ENCODE assay signal across 8 cellular contexts in the genomic region with DNA sequence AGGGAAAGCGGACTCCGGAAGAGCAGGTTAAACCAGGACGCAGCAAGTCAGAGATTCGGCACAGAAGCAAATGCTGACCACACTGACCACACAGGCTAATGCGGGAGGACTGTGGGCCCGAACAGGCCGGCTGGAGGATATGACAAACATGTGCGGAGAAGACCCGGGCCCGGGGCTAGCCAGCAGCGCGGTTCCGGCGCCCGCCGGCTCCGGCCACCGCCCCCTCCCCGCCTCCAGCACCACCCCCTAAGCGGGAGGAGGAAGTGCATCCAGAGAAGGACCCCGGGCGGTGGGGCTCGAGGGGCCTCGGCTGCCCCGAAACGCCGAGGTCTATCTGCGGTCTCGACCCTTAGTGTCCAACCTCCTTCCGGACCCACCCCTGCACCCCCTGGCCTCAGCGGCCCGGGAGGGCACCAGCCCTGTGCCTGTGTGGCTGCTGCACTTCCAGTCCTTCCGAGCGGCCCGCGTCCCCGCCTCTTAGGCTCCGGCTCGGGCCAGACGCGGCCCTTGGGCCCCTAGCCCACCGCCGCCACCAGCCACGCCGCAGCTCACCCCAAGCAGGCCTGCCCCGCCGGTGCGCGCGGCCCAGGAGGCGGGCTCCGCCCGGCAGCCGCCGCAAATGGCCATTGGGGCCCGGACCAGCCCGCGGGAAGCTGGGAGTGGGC. TPM values are rescaled to one million over a fixed set of nuclear protein-coding genes. Genes with fewer than 3 reads are reported as not detected.
DNase-seq lines count a peak whose midpoint lies in the region; ATAC-seq and TF ChIP-seq lines count a peak whose summit lies in the region.

No MANE protein-coding gene starts in this region.

- TF ChIP-seq CTCF in WI38 (IDR thresholded peaks at IDR 0.05; ENCODE audit: low read depth, low read length), result no peak

- H3K4me3 ChIP-seq in WI38 (ENCODE audit: low read depth, low read length), result peak overlapping the region; percentile 68

- DNase-seq in GM03348 (ENCODE audit: low spot score) (peak; percentile 64), LHCN-M2 (ENCODE audit: low read depth) (peak; percentile 24), cerebellum (ENCODE audit: low spot score) (peak; percentile 23), kidney tubule cell (ENCODE audit: low spot score) (peak; percentile 59), NCI-H187 treated with DMSO at 0.1 percent for 48 hours (lab: John Stamatoyannopoulos, UW) (no peak)
- peak; percentile 17 to 46 (median 23) for DNase-seq in stimulated activated CD4-positive, alpha-beta T cell treated with anti-CD3 and anti-CD28 coated beads, Interleukin-1b, Interleukin-23, amount 100 ng/mL, for 24 hours (ENCODE audit: low read depth in 4 of 4, low spot score in 1 of 4)

- ATAC-seq in GM21825 (IDR thresholded peaks at IDR 0.05; ENCODE audit: unreplicated experiment), result peak; percentile 25

RNA-seq across cellular contexts. Expression of a gene that starts 2.1 kb away (rescaled TPM):
- total RNA-seq in LHCN-M2 (2014; rRNA removed), result 10.4 and 10.7 TPM in 2 replicates
- polyA plus RNA-seq in LHCN-M2 (2012), result 14.8 TPM
- total RNA-seq in cerebellum, result 35.3 TPM
